9 cellular contexts compared by ENCODE assay signal in the genomic region with DNA sequence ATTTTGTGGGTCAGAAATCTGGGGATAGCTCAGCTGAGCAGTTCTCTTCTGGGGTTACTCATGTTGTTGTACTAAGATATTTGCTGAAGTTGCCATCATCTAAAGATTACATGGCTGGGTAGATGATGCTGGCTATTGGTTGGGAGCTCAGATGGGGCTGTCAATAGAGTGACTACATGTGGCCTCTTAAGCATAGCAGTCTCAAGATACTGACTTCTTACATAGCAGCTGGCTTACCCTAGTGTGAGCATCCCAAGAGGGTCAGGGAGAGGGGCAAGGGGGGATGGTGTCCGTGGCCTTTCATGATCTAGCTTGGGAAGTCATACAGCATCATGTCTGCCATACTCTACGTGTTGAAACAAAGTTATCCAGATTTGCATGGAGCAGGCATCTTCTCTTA.
"Had no signal": no experiment of that assay in that cellular context is flagged by ENCODE, and none has a peak within 500 bp of the region (broad histone marks: within the 10 kb centered on the region; RNA-seq: fewer than 3 reads in every experiment).

No MANE protein-coding gene starts in this region.

- H3K9me3 Mint-ChIP-seq: GM23338 had no signal

- H3K36me3 ChIP-seq: HAP-1 had no signal

- H3K9ac ChIP-seq: GM23248 had no signal

- H3K4me3 Mint-ChIP-seq: GM23338, H9, HFFc6 had no signal

- H3K4me2 ChIP-seq: GM23338 had no signal

- H3K4me1 ChIP-seq: HAP-1 had no signal

- H3K27ac Mint-ChIP-seq: GM23338, H9, HFFc6 had no signal

- H2AFZ ChIP-seq: GM23248, GM23338 had no signal

- H3K4me3 ChIP-seq: GM23248, GM23338, HAP-1 had no signal

- H3K9me3 ChIP-seq: HAP-1 had no signal

- DNase-seq: GM23248, GOT3, H7, H9, HCEC 1CT, HFFc6 had no signal

- H3K27ac ChIP-seq: GM23248 had no signal

- ATAC-seq: GM23338, HCT116 had no signal
